ENCODE assay signal across 8 cellular contexts in genomic region chr17:30104575-30105339, GRCh38. TPM values are rescaled to one million over a fixed set of nuclear protein-coding genes. Genes with fewer than 3 reads are reported as not detected.
A peak's percentile ranks its signal among the peaks of the same experiment; 100 is the strongest.
DNase-seq lines count a peak whose midpoint lies in the region; ATAC-seq and TF ChIP-seq lines count a peak whose summit lies in the region.

No MANE protein-coding gene starts in this region.

- peaks cover 4 to 6% (median 6%) of the 10 kb centered on the region in 3 donors for H3K4me1 Mint-ChIP-seq in IgD-negative memory B cell

- H3K4me1 ChIP-seq in esophagus squamous epithelium (peaks cover 3 to 11% (median 3%) of the 10 kb centered on the region in 3 donors), mucosa of stomach (ENCODE audit: control insufficient read depth, insufficient read depth, low read length) (no peaks in the 10 kb centered on the region)

- peak overlapping the region in 1 of 3 donors; percentile 78 for H3K27ac Mint-ChIP-seq in IgD-negative memory B cell

- intact Hi-C loops in esophagus squamous epithelium (cut with DNase I) = loop anchor here (5.0 kb wide), 1 partner anchor 128 kb away; no protein-coding TSS in a partner anchor

- no peaks in the 10 kb centered on the region for H3K9me3 ChIP-seq in esophagus squamous epithelium
- no peaks in the 10 kb centered on the region for H3K9me3 ChIP-seq in mucosa of stomach (ENCODE audit: control insufficient read depth, low read length)

- H3K27me3 ChIP-seq in esophagus squamous epithelium = no peaks in the 10 kb centered on the region
- peaks cover 3% of the 10 kb centered on the region for H3K27me3 ChIP-seq in mucosa of stomach (ENCODE audit: control insufficient read depth, insufficient read depth, low read length)

- WGBS in esophagus squamous epithelium, 2 donors = 24 to 25% methylated on average over 29 of the region's 29 CpGs

- H3K36me3 ChIP-seq in esophagus squamous epithelium = no peaks in the 10 kb centered on the region
- H3K36me3 ChIP-seq in mucosa of stomach (ENCODE audit: control insufficient read depth, insufficient read depth, low read length) = no peaks in the 10 kb centered on the region

- H3K9ac ChIP-seq in mucosa of stomach (ENCODE audit: low read length) = peak overlapping the region; percentile 22

- H3K4me3 Mint-ChIP-seq in IgD-negative memory B cell = peak overlapping the region; percentile 32 to 92 (median 83)

- TF ChIP-seq CTCF in GM12865 (IDR thresholded peaks at IDR 0.05; ENCODE audit: insufficient read depth, low read depth, low read length, missing control alignments) (peak; percentile 87), esophagus squamous epithelium (IDR thresholded peaks at IDR 0.05) (peak; percentile 76 to 87 (median 84))

- H3K27ac ChIP-seq in esophagus squamous epithelium = peak overlapping the region in 1 of 4 donors; percentile 27

- H3K4me3 ChIP-seq in GM12865 (ENCODE audit: low read depth, low read length) (peak overlapping the region; percentile 44), esophagus squamous epithelium (peak overlapping the region in 3 of 4 donors; percentile 33 to 52 (median 37)), mucosa of stomach (ENCODE audit: low read length) (no peak overlapping the region)

- H3K36me3 Mint-ChIP-seq in IgD-negative memory B cell = no peaks in the 10 kb centered on the region

- DNase-seq in GM12865 (ENCODE audit: low read depth) = peak; percentile 82
- DNase-seq in OCI-M2 (lab: John Stamatoyannopoulos, UW; ENCODE audit: unreplicated experiment) = peak; percentile 77
- peak; percentile 58 for DNase-seq in activated T-cell treated with anti-CD3 and anti-CD28 coated beads for 48 hours (ENCODE audit: low read depth)
- no peak for DNase-seq in esophagus squamous epithelium (lab: John Stamatoyannopoulos, UW)
- peak; percentile 82 for DNase-seq in stimulated activated CD8-positive, alpha-beta memory T cell treated with anti-CD3 and anti-CD28 coated beads, Interleukin-4, amount 100 ng/mL, for 48 hours

- ATAC-seq in HG03039 (IDR thresholded peaks at IDR 0.05; ENCODE audit: unreplicated experiment) = no peak

- H3K9me3 Mint-ChIP-seq in IgD-negative memory B cell = no peaks in the 10 kb centered on the region

- TF ChIP-seq POLR2A in esophagus squamous epithelium (IDR thresholded peaks at IDR 0.05) = no peak

- peaks cover 4% of the 10 kb centered on the region for H3K27me3 Mint-ChIP-seq in IgD-negative memory B cell

RNA-seq across cellular contexts. Expression of gene NSRP1, which starts 11.9 kb away (rescaled TPM):
- polyA plus RNA-seq in IgD-negative memory B cell = 40.8 TPM
- total RNA-seq in esophagus squamous epithelium = 10 to 100 TPM; 12.9 to 28.6 (median 21.8) TPM
